In the genomic region with DNA sequence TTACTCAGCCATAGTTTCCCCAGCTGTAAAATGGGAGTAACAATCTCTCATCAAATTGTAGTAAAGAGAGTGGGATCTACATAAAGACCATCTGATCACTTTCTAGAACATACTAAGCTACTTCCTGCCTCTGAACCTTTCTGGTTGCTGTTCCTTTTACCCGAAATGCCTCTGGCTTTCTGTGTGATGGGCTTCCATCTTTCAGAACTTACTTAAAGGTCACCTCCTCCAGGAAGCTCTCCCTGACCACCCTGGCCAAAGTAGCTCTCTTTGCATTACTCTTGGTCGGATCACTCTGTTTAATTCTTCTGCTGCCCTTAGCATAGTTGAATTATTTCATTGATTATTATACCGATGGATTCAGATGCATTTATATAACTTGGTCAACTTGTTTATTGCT, we compare ENCODE assay signal across 10 cellular contexts.
"Had no signal": no experiment of that assay in that cellular context is flagged by ENCODE, and none has a peak within 500 bp of the region (broad histone marks: within the 10 kb centered on the region; RNA-seq: fewer than 3 reads in every experiment).

No MANE protein-coding gene starts in this region.

- H2AFZ ChIP-seq: GM23248, GM23338 had no signal

- H3K27ac Mint-ChIP-seq: GM23338, HFFc6 had no signal

- H3K4me3 Mint-ChIP-seq: GM23338, H9, HFFc6 had no signal

- H3K9ac ChIP-seq: GM23248 had no signal

- H3K27ac ChIP-seq: GM23248 had no signal

- H3K4me3 ChIP-seq: GM23248, GM23338, HAP-1 had no signal

- DNase-seq: GM23248, H7, H9, HCEC 1CT, HFFc6 had no signal

- H3K36me3 ChIP-seq: HAP-1 had no signal

- H3K9me3 Mint-ChIP-seq: GM23338, HFFc6 had no signal

- H3K9me3 ChIP-seq: HAP-1 had no signal

- ATAC-seq: GM23338, HCT116 had no signal

- H3K4me2 ChIP-seq: GM23338 had no signal

- FAIRE-seq: H1, H54 had no signal
